8 cellular contexts compared by ENCODE assay signal in the genomic region with DNA sequence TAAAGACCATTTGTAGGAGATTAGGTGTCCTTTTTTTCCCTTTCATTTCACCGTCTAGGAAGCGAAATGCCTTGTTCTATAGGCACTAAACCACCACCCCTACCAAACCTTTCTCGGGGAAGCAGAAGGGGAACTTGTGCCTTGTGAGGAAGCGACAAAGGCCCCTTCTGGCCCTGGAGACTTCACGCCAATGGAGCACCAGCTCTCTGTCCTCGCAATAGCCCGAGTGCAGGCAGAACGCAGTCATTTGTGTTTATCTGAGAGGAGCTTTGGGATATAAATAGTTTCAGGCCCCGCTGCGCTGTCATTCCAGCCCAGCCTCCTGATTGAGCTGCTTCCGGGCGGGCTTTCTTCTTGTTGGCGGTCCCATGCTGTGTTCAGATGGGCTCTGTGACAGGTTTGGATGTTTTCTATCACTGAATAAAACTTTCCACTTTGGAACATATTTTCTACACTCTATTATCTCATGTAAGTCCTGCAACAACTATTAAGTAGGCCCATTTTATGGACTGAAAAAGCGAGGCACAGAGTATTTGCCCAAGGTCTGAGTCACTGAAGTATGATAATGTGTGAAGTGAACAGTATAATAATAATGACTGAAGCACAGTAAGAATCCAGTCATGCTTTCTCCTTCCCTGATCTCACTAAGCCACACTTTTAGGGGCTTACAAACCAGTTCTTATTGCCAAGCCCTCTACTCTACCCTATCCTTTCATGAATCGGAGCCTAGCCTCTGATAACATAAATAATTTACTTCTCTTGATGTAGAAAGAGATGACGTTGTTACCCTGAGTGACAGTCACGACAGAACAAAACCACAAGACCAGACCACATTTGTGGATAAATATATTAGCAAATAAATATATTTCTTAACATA. TPM values are rescaled to one million over a fixed set of nuclear protein-coding genes. Genes with fewer than 3 reads are reported as not detected.
A peak's percentile ranks its signal among the peaks of the same experiment; 100 is the strongest.
DNase-seq lines count a peak whose midpoint lies in the region; ATAC-seq and TF ChIP-seq lines count a peak whose summit lies in the region.

No MANE protein-coding gene starts in this region.

- no peaks in the 10 kb centered on the region for H3K9me2 ChIP-seq in Karpas-422 (replicated peaks; ENCODE audit: insufficient read depth, low read length)

- H3K4me2 ChIP-seq in Karpas-422 (ENCODE audit: low read depth, low read length, poor library complexity, severe bottlenecking) (peak overlapping the region; percentile 97), neural progenitor cell (peak overlapping the region; percentile 93)

- H3F3A ChIP-seq in neural progenitor cell (ENCODE audit: low read depth): peaks cover 16% of the 10 kb centered on the region

- ATAC-seq in HG03095 (IDR thresholded peaks at IDR 0.05; ENCODE audit: unreplicated experiment) (no peak), HG02884 (IDR thresholded peaks at IDR 0.05; ENCODE audit: unreplicated experiment) (no peak)

- peaks cover 6% of the 10 kb centered on the region; the same call in 1 of the 2 replicates for H4K20me1 ChIP-seq in Karpas-422 (ENCODE audit: insufficient read depth, low read depth, low read length)
- H4K20me1 ChIP-seq in neural progenitor cell (ENCODE audit: low read depth): no peaks in the 10 kb centered on the region

- H3K79me2 ChIP-seq in Karpas-422 (ENCODE audit: low read length): peaks cover 32% of the 10 kb centered on the region
- H3K79me2 ChIP-seq in neural progenitor cell (ENCODE audit: low read depth): peaks cover 16% of the 10 kb centered on the region

- peak overlapping the region; percentile 100 for H3K4me3 Mint-ChIP-seq in neural progenitor cell

- DNase-seq in G401 (ENCODE audit: low spot score) (peak; percentile 76), Karpas-422 (peak; percentile 79), fibroblast of pulmonary artery (ENCODE audit: low read depth) (peak; percentile 35), neural progenitor cell (ENCODE audit: low spot score) (peak; percentile 81), NK-92 (lab: John Stamatoyannopoulos, UW; ENCODE audit: unreplicated experiment) (no peak)
- peak; percentile 67 for DNase-seq in activated CD8-positive, alpha-beta memory T cell treated with anti-CD3 and anti-CD28 coated beads, Interleukin-2, amount 50 U/mL, for 48 hours

- H3K4me1 Mint-ChIP-seq in neural progenitor cell: peaks cover 15% of the 10 kb centered on the region

- H3K9me3 Mint-ChIP-seq in neural progenitor cell: no peaks in the 10 kb centered on the region

- H2AFZ ChIP-seq in Karpas-422 (ENCODE audit: low read length) (no peak overlapping the region), neural progenitor cell (replicated peaks) (peak overlapping the region; percentile 74)

- H3K4me3 ChIP-seq in Karpas-422 (ENCODE audit: low read length): peak overlapping the region; percentile 97
- peak overlapping the region; percentile 100 for H3K4me3 ChIP-seq in fibroblast of pulmonary artery (replicated peaks; ENCODE audit: low read depth, low read length)
- peak overlapping the region; percentile 92 for H3K4me3 ChIP-seq in neural progenitor cell

- H3K27ac Mint-ChIP-seq in neural progenitor cell: peak overlapping the region; percentile 70

- H3K27ac ChIP-seq in Karpas-422 (ENCODE audit: low read length) (peak overlapping the region; percentile 78), neural progenitor cell (peak overlapping the region; percentile 66)

- H3K27me3 ChIP-seq in Karpas-422 (ENCODE audit: low read length) (no peaks in the 10 kb centered on the region), neural progenitor cell (no peaks in the 10 kb centered on the region)

- peaks cover 11% of the 10 kb centered on the region for H3K36me3 Mint-ChIP-seq in neural progenitor cell

- H3K4me1 ChIP-seq in Karpas-422 (ENCODE audit: low read length): peaks cover 22% of the 10 kb centered on the region
- peaks cover 18% of the 10 kb centered on the region for H3K4me1 ChIP-seq in neural progenitor cell

- peaks cover 2% of the 10 kb centered on the region for H3K27me3 Mint-ChIP-seq in neural progenitor cell (ENCODE audit: insufficient read depth, low read depth)

- H3K9ac ChIP-seq in Karpas-422 (ENCODE audit: low read length): peak overlapping the region; percentile 96
- peak overlapping the region; percentile 46 for H3K9ac ChIP-seq in neural progenitor cell

- TF ChIP-seq CTCF in fibroblast of pulmonary artery (IDR thresholded peaks at IDR 0.05; ENCODE audit: low read length, missing control alignments): no peak
- no peak for TF ChIP-seq CTCF in neural progenitor cell (IDR thresholded peaks at IDR 0.05)

- in situ Hi-C loops in G401 (cut with HindIII; ENCODE audit: low sequenced_read_pairs): no loop called here

- peaks cover 18% of the 10 kb centered on the region for H3K36me3 ChIP-seq in Karpas-422 (ENCODE audit: insufficient read depth, low read length)
- H3K36me3 ChIP-seq in neural progenitor cell: peaks cover 14% of the 10 kb centered on the region

- H3K9me3 ChIP-seq in Karpas-422 (ENCODE audit: low read length): no peaks in the 10 kb centered on the region
- H3K9me3 ChIP-seq in neural progenitor cell (ENCODE audit: low read depth): no peaks in the 10 kb centered on the region

RNA-seq across cellular contexts. Expression of gene SUPT4H1, which starts 1.1 kb away (rescaled TPM):
- total RNA-seq in G401 (2014; rRNA removed; shearing (Covaris generic)): 58.7 and 73.6 TPM in 2 replicates
- 50.2 and 64.7 TPM in 2 replicates for total RNA-seq in Karpas-422 (2014; rRNA removed; shearing (Covaris generic); ENCODE audit: low replicate concordance)
- 60.2 and 103 TPM in 2 replicates for total RNA-seq in neural progenitor cell (ENCODE audit: low replicate concordance)

RNA-seq across cellular contexts. Expression of gene TSPOAP1, which starts 24.5 kb away (rescaled TPM):
- not detected in 2 replicates for total RNA-seq in G401 (2014; rRNA removed; shearing (Covaris generic))
- total RNA-seq in Karpas-422 (2014; rRNA removed; shearing (Covaris generic); ENCODE audit: low replicate concordance): 7.8 and 14.0 TPM in 2 replicates
- total RNA-seq in neural progenitor cell (ENCODE audit: low replicate concordance): 13.8 and 48.7 TPM in 2 replicates
